22 cellular contexts compared by ENCODE assay signal in genomic region chr21:28962465-28962864, GRCh38. TPM values are rescaled to one million over a fixed set of nuclear protein-coding genes. Genes with fewer than 3 reads are reported as not detected.
DNase-seq lines count a peak whose midpoint lies in the region; ATAC-seq, FAIRE-seq and TF ChIP-seq lines count a peak whose summit lies in the region.
"Had no signal": no experiment of that assay in that cellular context is flagged by ENCODE, and none has a peak within 500 bp of the region (broad histone marks: within the 10 kb centered on the region; RNA-seq: fewer than 3 reads in every experiment).

No MANE protein-coding gene starts in this region.

- peak overlapping the region; percentile 96 for H3K27ac ChIP-seq in VCaP
- no peak overlapping the region for H3K27ac ChIP-seq in endothelial cell of umbilical vein (ENCODE audit: insufficient read depth, low read depth, low read length)
- H3K27ac ChIP-seq: 22Rv1, A549, GM23248, HL-60 had no signal

- H3K27ac Mint-ChIP-seq in activated naive CD8-positive, alpha-beta T cell treated with anti-CD3 and anti-CD28 coated beads, Interleukin-2, amount 50 U/mL, for 24 hours = peak overlapping the region; percentile 19
- no peak overlapping the region for H3K27ac Mint-ChIP-seq in activated naive CD8-positive, alpha-beta T cell treated with anti-CD3 and anti-CD28 coated beads for 36 hours
- H3K27ac Mint-ChIP-seq: CD14-positive monocyte had no signal

- no TSS peak for BruUV-seq in endothelial cell of umbilical vein (replicated peaks; lab: Mats Ljungman, UMichigan)

- H3K9ac ChIP-seq in endothelial cell of umbilical vein (replicated peaks; ENCODE audit: extremely low read depth, insufficient read depth, low read length) = no peak overlapping the region
- H3K9ac ChIP-seq: GM23248 had no signal

- TF ChIP-seq CTCF in VCaP (conservative IDR thresholded peaks at IDR 0.05) (no peak), endothelial cell of umbilical vein (IDR thresholded peaks at IDR 0.05; ENCODE audit: extremely low read depth in 1 of 2, insufficient read depth in 1 of 2, low read depth in 1 of 2, low read length in 2 of 2) (no peak), GM10248 (IDR thresholded peaks at IDR 0.05; ENCODE audit: control extremely low read depth, extremely low read depth, low read depth, missing control alignments) (no peak)

- intact Hi-C loops in endothelial cell of umbilical vein (cut with micrococcal nuclease) = no loop called here

- POLR2A ChIA-PET in endothelial cell of umbilical vein (lab: Charles Lee) (interaction anchor here (0.6 kb wide), 1 partner anchor 82 kb away, joined by 3 read pairs; no protein-coding TSS in a partner anchor), GM10248 (lab: Yijun Ruan, JAX) (no interaction called here)

- no peaks in the 10 kb centered on the region for H3K9me1 ChIP-seq in endothelial cell of umbilical vein (replicated peaks; ENCODE audit: control insufficient read depth, extremely low read depth, insufficient read depth, low read length)

- no peaks in the 10 kb centered on the region for H3K27me3 Mint-ChIP-seq in activated naive CD8-positive, alpha-beta T cell treated with anti-CD3 and anti-CD28 coated beads, Interleukin-2, amount 50 U/mL, for 24 hours
- H3K27me3 Mint-ChIP-seq in activated naive CD8-positive, alpha-beta T cell treated with anti-CD3 and anti-CD28 coated beads for 36 hours = no peaks in the 10 kb centered on the region
- H3K27me3 Mint-ChIP-seq: CD4-positive, alpha-beta memory T cell had no signal

- no peaks in the 10 kb centered on the region for H3K79me2 ChIP-seq in endothelial cell of umbilical vein (ENCODE audit: control insufficient read depth, insufficient read depth, low read length)

- no peak overlapping the region for H3K4me3 Mint-ChIP-seq in activated naive CD8-positive, alpha-beta T cell treated with anti-CD3 and anti-CD28 coated beads, Interleukin-2, amount 50 U/mL, for 24 hours
- no peak overlapping the region for H3K4me3 Mint-ChIP-seq in activated naive CD8-positive, alpha-beta T cell treated with anti-CD3 and anti-CD28 coated beads for 36 hours
- H3K4me3 Mint-ChIP-seq: CD14-positive monocyte; CD4-positive, alpha-beta memory T cell had no signal

- no peak for ATAC-seq in activated naive CD8-positive, alpha-beta T cell treated with anti-CD3 and anti-CD28 coated beads, Interleukin-2, amount 50 U/mL, for 24 hours
- no peak for ATAC-seq in HG02642 (IDR thresholded peaks at IDR 0.05; ENCODE audit: poor library complexity, unreplicated experiment)
- ATAC-seq: A549 had no signal

- FAIRE-seq in endothelial cell of umbilical vein (lab: Jason Lieb, UNC) = no peak
- FAIRE-seq: A549, GM12892, GM18507 had no signal

- no peaks in the 10 kb centered on the region for H3K27me3 ChIP-seq in endothelial cell of umbilical vein (ENCODE audit: control insufficient read depth in 2 of 2, insufficient read depth in 2 of 2, low read length in 2 of 2)

- no peak for TF ChIP-seq POLR2A in endothelial cell of umbilical vein (IDR thresholded peaks at IDR 0.05; ENCODE audit: low read depth, low read length)

- H3K36me3 ChIP-seq in endothelial cell of umbilical vein (ENCODE audit: control insufficient read depth in 2 of 2, extremely low read depth in 1 of 2, insufficient read depth in 2 of 2, low read length in 2 of 2) = peaks cover 11 to 19% of the 10 kb centered on the region in 2 experiments

- no peak overlapping the region for H3K4me2 ChIP-seq in endothelial cell of umbilical vein (ENCODE audit: insufficient read depth, low read length)
- H3K4me2 ChIP-seq: A549 had no signal

- CTCF ChIA-PET in endothelial cell of umbilical vein (lab: Charles Lee) (interaction anchor here (1.3 kb wide), 1 partner anchor 12 kb away, joined by 4 read pairs; no protein-coding TSS in a partner anchor), GM10248 (lab: Yijun Ruan, JAX) (interaction anchor here (1.2 to 1.7 kb wide), 2 partner anchors 10 to 19 kb away, joined by 3 to 5 read pairs; no protein-coding TSS in a partner anchor)

- H3K9me3 Mint-ChIP-seq in activated naive CD8-positive, alpha-beta T cell treated with anti-CD3 and anti-CD28 coated beads, Interleukin-2, amount 50 U/mL, for 24 hours = no peaks in the 10 kb centered on the region
- H3K9me3 Mint-ChIP-seq in activated naive CD8-positive, alpha-beta T cell treated with anti-CD3 and anti-CD28 coated beads for 36 hours = no peaks in the 10 kb centered on the region
- H3K9me3 Mint-ChIP-seq: CD14-positive monocyte; CD4-positive, alpha-beta memory T cell had no signal

- no peak overlapping the region for H3K4me3 ChIP-seq in endothelial cell of umbilical vein (replicated peaks in 1 of 3; ENCODE audit: insufficient read depth in 1 of 3, low read depth in 1 of 3, low read length in 3 of 3)
- H3K4me3 ChIP-seq: A549, GM23248 had no signal

- dilution Hi-C loops in endothelial cell of umbilical vein (cut with MboI; ENCODE audit: extremely low pct_ligation_motif_present, low sequenced_read_pairs) = no loop called here

- H2AFZ ChIP-seq in endothelial cell of umbilical vein (ENCODE audit: low read depth, low read length) = no peak overlapping the region
- H2AFZ ChIP-seq: GM23248 had no signal

- peaks cover 2% of the 10 kb centered on the region for H3K4me1 Mint-ChIP-seq in activated naive CD8-positive, alpha-beta T cell treated with anti-CD3 and anti-CD28 coated beads, Interleukin-2, amount 50 U/mL, for 24 hours
- H3K4me1 Mint-ChIP-seq in activated naive CD8-positive, alpha-beta T cell treated with anti-CD3 and anti-CD28 coated beads for 36 hours = peaks cover 11% of the 10 kb centered on the region
- H3K4me1 Mint-ChIP-seq: CD14-positive monocyte had no signal

- no peaks in the 10 kb centered on the region for H4K20me1 ChIP-seq in endothelial cell of umbilical vein (replicated peaks; ENCODE audit: control insufficient read depth, extremely low read depth, insufficient read depth, low read length)

- DNase-seq in activated naive CD8-positive, alpha-beta T cell treated with anti-CD3 and anti-CD28 coated beads, Interleukin-2, amount 50 U/mL, for 24 hours = no peak
- DNase-seq in activated naive CD8-positive, alpha-beta T cell treated with anti-CD3 and anti-CD28 coated beads for 36 hours = no peak
- DNase-seq in endothelial cell of umbilical vein (ENCODE audit: low read depth, low spot score) (peak; percentile 51), NCI-H1694 (lab: John Stamatoyannopoulos, UW) (no peak), GM10248 (ENCODE audit: extremely low spot score) (no peak)
- DNase-seq: AML-193; CD4-positive, alpha-beta memory T cell; COR-L47; DMS 273 treated with DMSO at 0.1 percent for 48 hours; DMS53; DND-41; EL; GM23248; HCEC 1CT had no signal

- peaks cover 53% of the 10 kb centered on the region for H3K36me3 Mint-ChIP-seq in activated naive CD8-positive, alpha-beta T cell treated with anti-CD3 and anti-CD28 coated beads, Interleukin-2, amount 50 U/mL, for 24 hours (ENCODE audit: low read depth)
- H3K36me3 Mint-ChIP-seq in activated naive CD8-positive, alpha-beta T cell treated with anti-CD3 and anti-CD28 coated beads for 36 hours = peaks cover 27% of the 10 kb centered on the region

- no peaks in the 10 kb centered on the region for H3K9me3 ChIP-seq in endothelial cell of umbilical vein (replicated peaks; ENCODE audit: control insufficient read depth, insufficient read depth, low read length)
- H3K9me3 ChIP-seq: A549 had no signal

- peaks cover 9% of the 10 kb centered on the region for H3K4me1 ChIP-seq in endothelial cell of umbilical vein (ENCODE audit: control insufficient read depth, extremely low read depth, insufficient read depth, low read length)

TF ChIP-seq in endothelial cell of umbilical vein, 7 proteins besides CTCF, POLR2A, EP300 and RAD21:
- TF ChIP-seq EZH2 (IDR thresholded peaks at IDR 0.05; ENCODE audit: borderline replicate concordance, low read depth, low read length, severe bottlenecking) (no peak), MYC (IDR thresholded peaks at IDR 0.05; ENCODE audit: low read depth, low read length) (no peak), MAX (IDR thresholded peaks at IDR 0.05; ENCODE audit: insufficient read depth, insufficient read length) (no peak), FOS (IDR thresholded peaks at IDR 0.05; ENCODE audit: borderline replicate concordance, insufficient read depth, low read length) (no peak), POLR2AphosphoS5 (IDR thresholded peaks at IDR 0.05; ENCODE audit: insufficient read depth, low read depth, low read length) (no peak), JUN (IDR thresholded peaks at IDR 0.05; ENCODE audit: borderline replicate concordance, insufficient read depth, insufficient read length, low read depth) (no peak), GATA2 (IDR thresholded peaks at IDR 0.05; ENCODE audit: insufficient read depth, insufficient read length, low read depth, low read length) (no peak)
TF ChIP-seq in endothelial cell of umbilical vein: peak in this region for 0.

RNA-seq across cellular contexts. Expression of gene LTN1, which starts 30.2 kb away (rescaled TPM):
- total RNA-seq in activated naive CD8-positive, alpha-beta T cell treated with anti-CD3 and anti-CD28 coated beads for 36 hours = 10 to 100 TPM; 23.0 to 24.6 TPM
- 21.5 and 23.0 TPM in 2 replicates for total RNA-seq in endothelial cell of umbilical vein
- polyA plus RNA-seq in endothelial cell of umbilical vein = 2.9 and 3.8 TPM in 2 replicates
- 3.3 and 3.7 TPM in 2 replicates for polyA plus RNA-seq in endothelial cell of umbilical vein (2011; cell fraction: cytosol; rRNA removed)
- polyA plus RNA-seq in endothelial cell of umbilical vein (2011; cell fraction: nucleus; rRNA removed) = 14.0 and 14.1 TPM in 2 replicates
- 14.9 and 17.1 TPM in 2 replicates for polyA plus RNA-seq in endothelial cell of umbilical vein (2012)
- 24.3 and 25.9 TPM in 2 replicates for polyA minus RNA-seq in endothelial cell of umbilical vein
- polyA minus RNA-seq in endothelial cell of umbilical vein (2011; cell fraction: cytosol; rRNA and poly(A)+ RNA removed) = 10.9 TPM
- polyA minus RNA-seq in endothelial cell of umbilical vein (2011; cell fraction: nucleus; rRNA and poly(A)+ RNA removed) = 31.2 and 54.0 TPM in 2 replicates

RNA-seq across cellular contexts. Expression of gene RWDD2B, which starts 56.7 kb away (rescaled TPM):
- 10 to 100 TPM; 24.3 to 24.5 TPM for total RNA-seq in activated naive CD8-positive, alpha-beta T cell treated with anti-CD3 and anti-CD28 coated beads for 36 hours
- total RNA-seq in endothelial cell of umbilical vein = 15.8 and 16.4 TPM in 2 replicates
- 8.7 and 10.5 TPM in 2 replicates for polyA plus RNA-seq in endothelial cell of umbilical vein
- polyA plus RNA-seq in endothelial cell of umbilical vein (2011; cell fraction: cytosol; rRNA removed) = 14.2 and 16.3 TPM in 2 replicates
- polyA plus RNA-seq in endothelial cell of umbilical vein (2011; cell fraction: nucleus; rRNA removed) = 6.8 and 8.1 TPM in 2 replicates
- polyA plus RNA-seq in endothelial cell of umbilical vein (2012) = 18.6 and 21.2 TPM in 2 replicates
- 8.5 and 9.1 TPM in 2 replicates for polyA minus RNA-seq in endothelial cell of umbilical vein
- polyA minus RNA-seq in endothelial cell of umbilical vein (2011; cell fraction: cytosol; rRNA and poly(A)+ RNA removed) = 15.8 TPM
- polyA minus RNA-seq in endothelial cell of umbilical vein (2011; cell fraction: nucleus; rRNA and poly(A)+ RNA removed) = 1.9 and 4.3 TPM in 2 replicates
